ENCODE assay signal across 11 cellular contexts in genomic region chr7:28732037-28732869, GRCh38.
DNase-seq lines count a peak whose midpoint lies in the region; ATAC-seq and TF ChIP-seq lines count a peak whose summit lies in the region.
"Had no signal": no experiment of that assay in that cellular context is flagged by ENCODE, and none has a peak within 500 bp of the region (broad histone marks: within the 10 kb centered on the region; RNA-seq: fewer than 3 reads in every experiment).

No MANE protein-coding gene starts in this region.

- H3K27ac Mint-ChIP-seq in MCF 10A (ENCODE audit: low read depth, unreplicated experiment), result peak overlapping the region; percentile 20
- H3K27ac Mint-ChIP-seq: naive thymus-derived CD4-positive, alpha-beta T cell had no signal

- H2BK15ac ChIP-seq in mesenchymal stem cell (ENCODE audit: low read depth, poor library complexity, severe bottlenecking), result no peak overlapping the region

- intact Hi-C loops in MCF 10A (cut with micrococcal nuclease), result no loop called here
- intact Hi-C loops in mammary epithelial cell (cut with micrococcal nuclease), result no loop called here

- dilution Hi-C loops in mammary epithelial cell (cut with HindIII; ENCODE audit: low sequenced_read_pairs), result no loop called here

- H2BK12ac ChIP-seq in mesenchymal stem cell (ENCODE audit: low read length in 2 of 2), result no peak overlapping the region

- in situ Hi-C loops in mammary epithelial cell (cut with MboI; ENCODE audit: low sequenced_read_pairs in 2 of 2), result no loop called here

- no peak overlapping the region for H4K91ac ChIP-seq in mesenchymal stem cell (ENCODE audit: low read length)

- H3K4me3 Mint-ChIP-seq in MCF 10A (ENCODE audit: unreplicated experiment), result no peak overlapping the region
- H3K4me3 Mint-ChIP-seq: naive thymus-derived CD4-positive, alpha-beta T cell had no signal

- H2BK5ac ChIP-seq in mesenchymal stem cell (ENCODE audit: low read depth, low read length, poor library complexity, severe bottlenecking), result no peak overlapping the region

- H3K4me1 ChIP-seq in mammary epithelial cell (ENCODE audit: insufficient read depth, low read length), result no peaks in the 10 kb centered on the region
- peaks cover 18% of the 10 kb centered on the region for H3K4me1 ChIP-seq in mesenchymal stem cell (ENCODE audit: control insufficient read depth, insufficient read depth, low read depth, low read length)

- POLR2A ChIA-PET in MCF 10A (lab: Yijun Ruan, JAX), result no interaction called here

- no peak overlapping the region for H3K27ac ChIP-seq in mammary epithelial cell (ENCODE audit: insufficient read depth, low read depth, low read length)
- no peak overlapping the region for H3K27ac ChIP-seq in mesenchymal stem cell (ENCODE audit: low read length, poor library complexity, severe bottlenecking)
- H3K27ac ChIP-seq: C4-2B had no signal

- BruUV-seq in MCF 10A (replicated peaks; lab: Mats Ljungman, UMichigan), result no TSS peak
- no TSS peak for BruUV-seq in mammary epithelial cell (replicated peaks; lab: Mats Ljungman, UMichigan)

- no peak overlapping the region for H3K18ac ChIP-seq in mesenchymal stem cell (ENCODE audit: low read depth in 1 of 2, low read length in 2 of 2)

- DNase-seq in MCF 10A (ENCODE audit: unreplicated experiment), result peak; percentile 9
- no peak for DNase-seq in mammary epithelial cell
- DNase-seq in choroid plexus epithelial cell (ENCODE audit: low read depth), result peak; percentile 75
- DNase-seq in mesenchymal stem cell, result peak; percentile 66
- DNase-seq: naive thymus-derived CD4-positive, alpha-beta T cell; SW 1271 had no signal

- H3K4me1 Mint-ChIP-seq in MCF 10A (ENCODE audit: insufficient read depth, unreplicated experiment), result peaks cover 19% of the 10 kb centered on the region
- H3K4me1 Mint-ChIP-seq: naive thymus-derived CD4-positive, alpha-beta T cell had no signal

- H3K36me3 ChIP-seq in mammary epithelial cell (ENCODE audit: insufficient read depth, low read length) (no peaks in the 10 kb centered on the region), mesenchymal stem cell (ENCODE audit: control insufficient read depth in 1 of 2, insufficient read depth in 2 of 2, low read depth in 1 of 2, low read length in 2 of 2) (peaks cover 8 to 19% of the 10 kb centered on the region in 2 experiments)

- H3K79me1 ChIP-seq in mesenchymal stem cell (replicated peaks; ENCODE audit: low read length, poor library complexity, severe bottlenecking), result peaks cover 42% of the 10 kb centered on the region

- CTCF ChIA-PET in MCF 10A (lab: Yijun Ruan, JAX), result interaction anchor here (0.5 to 0.9 kb wide), 5 partner anchors 9 to 372 kb away, joined by 3 to 5 read pairs (median 3); no protein-coding TSS in a partner anchor
- CTCF ChIA-PET in mammary epithelial cell (lab: Charles Lee; ENCODE audit: low non-redundant PET), result no interaction called here

- no peaks in the 10 kb centered on the region for H3K27me3 ChIP-seq in mammary epithelial cell (ENCODE audit: insufficient read depth, low read length)
- H3K27me3 ChIP-seq in mesenchymal stem cell (ENCODE audit: control insufficient read depth in 1 of 2, insufficient read depth in 1 of 2, low read length in 2 of 2), result no peaks in the 10 kb centered on the region

- no peaks in the 10 kb centered on the region for H3K9me3 Mint-ChIP-seq in MCF 10A (ENCODE audit: unreplicated experiment)

- peaks cover 12% of the 10 kb centered on the region for H3K36me3 Mint-ChIP-seq in MCF 10A (ENCODE audit: insufficient read depth, unreplicated experiment)
- H3K36me3 Mint-ChIP-seq: naive thymus-derived CD4-positive, alpha-beta T cell had no signal

- no peaks in the 10 kb centered on the region for H4K20me1 ChIP-seq in mammary epithelial cell (ENCODE audit: insufficient read depth, low read length)

- no peak overlapping the region for H4K8ac ChIP-seq in mesenchymal stem cell (ENCODE audit: low read length)

- H3K4me2 ChIP-seq in mammary epithelial cell (ENCODE audit: insufficient read depth, low read depth, low read length), result no peak overlapping the region
- no peak overlapping the region for H3K4me2 ChIP-seq in mesenchymal stem cell (ENCODE audit: low read length, poor library complexity, severe bottlenecking)

- H3K4me3 ChIP-seq in mammary epithelial cell (replicated peaks in 1 of 3; ENCODE audit: insufficient read depth in 1 of 3, low read depth in 2 of 3, low read length in 3 of 3) (no peak overlapping the region), choroid plexus epithelial cell (ENCODE audit: low read depth, low read length) (peak overlapping the region; percentile 36), mesenchymal stem cell (ENCODE audit: insufficient read depth in 1 of 2, low read depth in 1 of 2, low read length in 2 of 2) (peak overlapping the region in 1 of 2 experiments; percentile 70)

- H3K79me2 ChIP-seq in mammary epithelial cell (ENCODE audit: insufficient read depth, low read length), result no peaks in the 10 kb centered on the region

- H2BK120ac ChIP-seq in mesenchymal stem cell (ENCODE audit: low read depth, low read length), result no peak overlapping the region

- no peak for TF ChIP-seq CTCF in MCF 10A (IDR thresholded peaks at IDR 0.05; ENCODE audit: unreplicated experiment)
- TF ChIP-seq CTCF in mammary epithelial cell (conservative IDR thresholded peaks at IDR 0.05 in 1 of 2, IDR thresholded peaks at IDR 0.05 in 1 of 2; ENCODE audit: extremely low read depth in 1 of 2, insufficient read depth in 1 of 2, low read depth in 1 of 2, low read length in 2 of 2), result no peak
- TF ChIP-seq CTCF in choroid plexus epithelial cell (conservative IDR thresholded peaks at IDR 0.05; ENCODE audit: low read depth, low read length), result no peak

- H3K4ac ChIP-seq in mesenchymal stem cell (ENCODE audit: low read depth in 1 of 2, low read length in 2 of 2), result no peak overlapping the region

- ATAC-seq in HG02981 (IDR thresholded peaks at IDR 0.05; ENCODE audit: unreplicated experiment), result no peak
- ATAC-seq in GM18520 (IDR thresholded peaks at IDR 0.05; ENCODE audit: unreplicated experiment), result no peak
- no peak for ATAC-seq in HG03342 (IDR thresholded peaks at IDR 0.05; ENCODE audit: unreplicated experiment)
- no peak for ATAC-seq in HG03025 (IDR thresholded peaks at IDR 0.05; ENCODE audit: low FRiP score, unreplicated experiment)
- ATAC-seq: naive thymus-derived CD4-positive, alpha-beta T cell had no signal

- no peaks in the 10 kb centered on the region for H3K9me3 ChIP-seq in mammary epithelial cell (replicated peaks; ENCODE audit: insufficient read depth, low read length)
- no peaks in the 10 kb centered on the region for H3K9me3 ChIP-seq in mesenchymal stem cell (ENCODE audit: control insufficient read depth, low read length)

- H2AFZ ChIP-seq in mammary epithelial cell (ENCODE audit: low read depth, low read length) (no peak overlapping the region), mesenchymal stem cell (ENCODE audit: low read depth, low read length) (no peak overlapping the region)

- H2AK5ac ChIP-seq in mesenchymal stem cell (ENCODE audit: low read length, severe bottlenecking), result peak overlapping the region; percentile 71

- H3K14ac ChIP-seq in mesenchymal stem cell (ENCODE audit: low read length in 2 of 2), result no peak overlapping the region

- 90% methylated on average over 11 of the region's 11 CpGs for WGBS in mammary epithelial cell (ENCODE audit: low coverage, missing lambda C conversion rate)
- WGBS in mesenchymal stem cell, result 90% methylated on average over 10 of the region's 11 CpGs

- H3K27me3 Mint-ChIP-seq in MCF 10A (ENCODE audit: insufficient read depth, unreplicated experiment), result no peaks in the 10 kb centered on the region

- H3K9ac ChIP-seq in mammary epithelial cell (ENCODE audit: insufficient read depth, low read length) (no peak overlapping the region), mesenchymal stem cell (ENCODE audit: low read length) (peak overlapping the region; percentile 95)

- H3K23ac ChIP-seq in mesenchymal stem cell (ENCODE audit: low read length in 2 of 2), result peak overlapping the region in 1 of 2 experiments; percentile 67
